In the genomic region with DNA sequence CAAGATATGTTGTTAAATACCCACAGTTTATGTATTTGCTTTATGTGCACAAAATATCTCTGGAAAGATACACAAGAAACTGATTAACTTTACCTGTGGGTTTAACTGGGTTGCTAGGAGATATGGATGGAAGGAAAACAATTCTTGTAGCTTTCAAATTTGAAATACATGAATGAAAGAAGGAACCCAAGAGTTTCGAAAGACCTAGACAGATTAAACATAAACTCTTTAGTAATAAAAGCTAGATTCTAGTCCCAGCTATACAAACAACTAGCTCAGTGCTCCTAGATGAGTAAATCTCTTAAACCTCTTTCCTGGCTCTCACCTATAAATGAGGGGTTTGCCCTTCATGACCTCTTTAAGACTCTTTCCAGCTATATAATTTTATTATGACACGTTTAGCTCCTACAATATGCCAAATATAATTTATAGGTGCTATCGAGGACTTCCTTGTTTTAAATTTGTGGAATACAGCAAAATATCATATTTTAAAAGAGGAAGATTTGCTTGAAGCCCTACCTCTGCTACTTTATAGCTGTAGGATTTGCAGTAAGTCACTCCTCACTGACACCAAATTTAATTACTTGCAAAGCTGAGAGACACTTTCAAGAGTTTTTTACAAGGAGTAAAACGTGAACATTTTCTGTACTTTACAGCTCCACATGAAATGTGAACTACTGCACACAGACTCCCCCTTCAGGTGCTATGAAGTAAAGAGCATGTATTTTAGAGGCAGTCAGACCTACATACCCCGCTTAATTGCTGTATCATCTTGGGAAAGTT, we compare ENCODE assay signal across 8 cellular contexts. TPM values are rescaled to one million over a fixed set of nuclear protein-coding genes. Genes with fewer than 3 reads are reported as not detected.
DNase-seq lines count a peak whose midpoint lies in the region; ATAC-seq lines count a peak whose summit lies in the region.

No MANE protein-coding gene starts in this region.

- H3K4me1 Mint-ChIP-seq in T-cell: peaks cover 9 to 34% (median 10%) of the 10 kb centered on the region in 3 donors
- H3K4me1 Mint-ChIP-seq in stimulated activated effector memory CD8-positive, alpha-beta T cell treated with anti-CD3 and anti-CD28 coated beads, Interleukin-12 subunit alpha, Interleukin-12 subunit beta, amount 100 ng/mL, for 72 hours: peaks cover 20% of the 10 kb centered on the region

- H3K36me3 Mint-ChIP-seq in T-cell: no peaks in the 10 kb centered on the region
- H3K36me3 Mint-ChIP-seq in stimulated activated effector memory CD8-positive, alpha-beta T cell treated with anti-CD3 and anti-CD28 coated beads, Interleukin-12 subunit alpha, Interleukin-12 subunit beta, amount 100 ng/mL, for 72 hours: no peaks in the 10 kb centered on the region

- in situ Hi-C loops in KBM-7 (cut with MboI; ENCODE audit: low pct_unique_long_range_greater_than_20kb, low sequenced_read_pairs): no loop called here

- H3K9me3 Mint-ChIP-seq in T-cell: no peaks in the 10 kb centered on the region
- H3K9me3 Mint-ChIP-seq in stimulated activated effector memory CD8-positive, alpha-beta T cell treated with anti-CD3 and anti-CD28 coated beads, Interleukin-12 subunit alpha, Interleukin-12 subunit beta, amount 100 ng/mL, for 72 hours: no peaks in the 10 kb centered on the region

- POLR2A ChIA-PET in T-cell (lab: Charles Lee): interaction anchor here (0.5 to 0.7 kb wide), 5 partner anchors 12 to 621 kb away, joined by 3 to 5 read pairs (median 4); no protein-coding TSS in a partner anchor

- no peaks in the 10 kb centered on the region for H3K27me3 Mint-ChIP-seq in T-cell

- no peak overlapping the region for H3K27ac Mint-ChIP-seq in T-cell
- no peak overlapping the region for H3K27ac Mint-ChIP-seq in stimulated activated effector memory CD8-positive, alpha-beta T cell treated with anti-CD3 and anti-CD28 coated beads, Interleukin-12 subunit alpha, Interleukin-12 subunit beta, amount 100 ng/mL, for 72 hours

- CTCF ChIA-PET in T-cell (lab: Charles Lee): interaction anchor here (0.6 to 1.8 kb wide), 20 partner anchors 8 to 600 kb away, joined by 3 to 17 read pairs (median 4); partner anchors contain the start of gene CYP2R1 (in 1 of the 2)

- DNase-seq in DMS114 treated with DMSO at 0.1 percent for 48 hours (lab: John Stamatoyannopoulos, UW; ENCODE audit: unreplicated experiment) (peak; percentile 3), KBM-7 (peak; percentile 35), T-cell (no peak), glomerular visceral epithelial cell (ENCODE audit: extremely low spot score) (peak; percentile 43)
- DNase-seq in stimulated activated effector memory CD8-positive, alpha-beta T cell treated with anti-CD3 and anti-CD28 coated beads, Interleukin-12 subunit alpha, Interleukin-12 subunit beta, amount 100 ng/mL, for 72 hours (ENCODE audit: low spot score in 2 of 2): no peak
- DNase-seq in NK-92 treated with Interleukin-12 subunit alpha and Interleukin-12 subunit beta, amount 100 ng/mL, for 24 hours (lab: John Stamatoyannopoulos, UW): no peak

- ATAC-seq in GM19468 (IDR thresholded peaks at IDR 0.05; ENCODE audit: extremely low read depth, unreplicated experiment) (peak; percentile 40), T-cell (replicated peaks in 1 of 4) (peak; percentile 72 to 80 (median 76)), HG02571 (IDR thresholded peaks at IDR 0.05; ENCODE audit: unreplicated experiment) (no peak)
- peak; percentile 78 for ATAC-seq in stimulated activated effector memory CD8-positive, alpha-beta T cell treated with anti-CD3 and anti-CD28 coated beads, Interleukin-12 subunit alpha, Interleukin-12 subunit beta, amount 100 ng/mL, for 72 hours

- H3K4me3 Mint-ChIP-seq in T-cell: no peak overlapping the region
- no peak overlapping the region for H3K4me3 Mint-ChIP-seq in stimulated activated effector memory CD8-positive, alpha-beta T cell treated with anti-CD3 and anti-CD28 coated beads, Interleukin-12 subunit alpha, Interleukin-12 subunit beta, amount 100 ng/mL, for 72 hours

RNA-seq across cellular contexts. Expression of gene RRAS2, which starts 50.7 kb away (rescaled TPM):
- total RNA-seq in T-cell: 10 to 100 TPM; 17.9 to 30.2 (median 18.5) TPM

Comparison
In these comparisons a context has a peak if more than half of its experiments do, and no peak if none do; other contexts are left out.
1. DNase-seq: peak in DMS114 treated with DMSO at 0.1 percent for 48 hours (single experiment), KBM-7 (single experiment) and glomerular visceral epithelial cell (single experiment); none in T-cell (0 of 34), stimulated activated effector memory CD8-positive, alpha-beta T cell treated with anti-CD3 and anti-CD28 coated beads, Interleukin-12 subunit alpha, Interleukin-12 subunit beta, amount 100 ng/mL, for 72 hours (0 of 2) and NK-92 treated with Interleukin-12 subunit alpha and Interleukin-12 subunit beta, amount 100 ng/mL, for 24 hours (single experiment).